In the genomic region with DNA sequence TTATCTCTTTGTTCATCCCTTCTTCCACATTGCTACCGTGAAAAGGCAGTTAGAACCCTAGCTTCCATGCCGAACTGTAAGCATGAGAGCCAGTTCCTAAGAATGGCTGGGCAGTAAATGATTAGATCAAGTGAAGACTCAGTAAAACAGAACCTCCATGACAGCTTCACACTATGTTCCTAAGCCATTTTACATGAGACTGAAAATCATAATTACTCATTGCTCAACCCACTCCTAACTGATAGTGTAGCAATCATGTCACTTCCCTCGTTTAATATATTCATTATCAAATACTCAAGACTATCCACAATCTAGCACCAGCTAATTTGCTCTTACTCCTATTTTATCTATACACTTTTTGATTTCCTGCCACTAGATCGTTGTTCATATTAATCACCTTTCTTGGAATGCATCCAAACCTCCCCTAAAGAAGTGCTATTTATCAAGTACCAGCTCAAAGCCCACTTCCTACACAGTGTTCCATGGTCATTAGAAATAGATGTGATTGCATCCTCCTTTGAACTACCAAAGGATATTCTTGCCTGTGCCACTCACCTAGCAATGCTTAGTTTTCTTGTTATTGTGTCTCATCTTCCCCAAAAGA, we compare ENCODE assay signal across 10 cellular contexts. TPM values are rescaled to one million over a fixed set of nuclear protein-coding genes. Genes with fewer than 3 reads are reported as not detected.
DNase-seq lines count a peak whose midpoint lies in the region; ATAC-seq and TF ChIP-seq lines count a peak whose summit lies in the region.
"Had no signal": no experiment of that assay in that cellular context is flagged by ENCODE, and none has a peak within 500 bp of the region (broad histone marks: within the 10 kb centered on the region; RNA-seq: fewer than 3 reads in every experiment).

No MANE protein-coding gene starts in this region.

- H3K4me1 ChIP-seq in left ventricle myocardium inferior (peaks cover 95% of the 10 kb centered on the region), RWPE2 (ENCODE audit: insufficient read depth, poor library complexity, severe bottlenecking) (peaks cover 69% of the 10 kb centered on the region)

- in situ Hi-C loops in GM13976 (cut with MboI; ENCODE audit: low sequenced_read_pairs, unreplicated experiment): no loop called here

- H3K4me3 ChIP-seq in left ventricle myocardium inferior (no peak overlapping the region), RWPE2 (ENCODE audit: severe bottlenecking) (no peak overlapping the region), fibroblast of mammary gland (ENCODE audit: control insufficient read depth, low read depth, low read length) (no peak overlapping the region)

- H3K27me3 ChIP-seq in left ventricle myocardium inferior (ENCODE audit: low read depth) (no peaks in the 10 kb centered on the region), RWPE2 (ENCODE audit: insufficient read depth, poor library complexity, severe bottlenecking) (no peaks in the 10 kb centered on the region)

- H3K27ac ChIP-seq in left ventricle myocardium inferior (replicated peaks): peak overlapping the region; percentile 10
- peak overlapping the region; percentile 5 for H3K27ac ChIP-seq in RWPE2 (ENCODE audit: poor library complexity, severe bottlenecking)

- intact Hi-C loops in left ventricle myocardium inferior (cut with micrococcal nuclease) (no loop called here), left ventricle myocardium superior (cut with micrococcal nuclease) (no loop called here)

- DNase-seq in left ventricle myocardium inferior (no peak), left ventricle myocardium superior (no peak), RWPE2 (ENCODE audit: low spot score) (no peak), fibroblast of mammary gland (ENCODE audit: low read depth) (peak; percentile 47), NCI-H2227 treated with DMSO at 0.1 percent for 48 hours (lab: John Stamatoyannopoulos, UW) (no peak), GM13976 (ENCODE audit: low spot score) (no peak)
- no peak for DNase-seq in central memory CD4-positive, alpha-beta T cell
- DNase-seq: NCI-H2081; stimulated activated CD4-positive, alpha-beta T cell treated with anti-CD3 and anti-CD28 coated beads, Interleukin-12 subunit alpha, Interleukin-12 subunit beta, amount 100 ng/mL, for 4 hours had no signal

- no peak for TF ChIP-seq CTCF in left ventricle myocardium inferior (IDR thresholded peaks at IDR 0.05; ENCODE audit: borderline replicate concordance)
- no peak for TF ChIP-seq CTCF in RWPE2 (IDR thresholded peaks at IDR 0.05; ENCODE audit: poor library complexity, severe bottlenecking)
- TF ChIP-seq CTCF in fibroblast of mammary gland (conservative IDR thresholded peaks at IDR 0.05; ENCODE audit: control insufficient read depth, insufficient read depth, low read depth, low read length): no peak
- TF ChIP-seq CTCF in GM13976 (IDR thresholded peaks at IDR 0.05; ENCODE audit: borderline replicate concordance, control extremely low read depth, extremely low read depth, insufficient read depth, missing control alignments): no peak

- ATAC-seq in left ventricle myocardium superior (no peak), RWPE2 (ENCODE audit: low read depth) (no peak), GM18907 (IDR thresholded peaks at IDR 0.05; ENCODE audit: unreplicated experiment) (no peak)

- no peaks in the 10 kb centered on the region for H3K9me3 ChIP-seq in left ventricle myocardium inferior (replicated peaks)
- no peaks in the 10 kb centered on the region for H3K9me3 ChIP-seq in RWPE2 (ENCODE audit: severe bottlenecking)

- H3K36me3 ChIP-seq in left ventricle myocardium inferior (peaks cover 7% of the 10 kb centered on the region), RWPE2 (ENCODE audit: low read depth) (peaks cover 10% of the 10 kb centered on the region)

RNA-seq across cellular contexts. Expression of a gene that starts 6.0 kb away (rescaled TPM):
- total RNA-seq in left ventricle myocardium inferior: 52.3 TPM
- total RNA-seq in left ventricle myocardium superior: 43.9 TPM

RNA-seq across cellular contexts. Expression of a gene that starts 35.0 kb away (rescaled TPM):
- total RNA-seq in left ventricle myocardium inferior: 1,008 TPM
- 911 TPM for total RNA-seq in left ventricle myocardium superior
